8 cellular contexts compared by ENCODE assay signal in genomic region chr18:50268022-50268747, GRCh38. TPM values are rescaled to one million over a fixed set of nuclear protein-coding genes. Genes with fewer than 3 reads are reported as not detected.
DNase-seq lines count a peak whose midpoint lies in the region; ATAC-seq and TF ChIP-seq lines count a peak whose summit lies in the region.

No MANE protein-coding gene starts in this region.

- peaks cover 21 to 34% of the 10 kb centered on the region in 2 donors for H3K4me1 Mint-ChIP-seq in natural killer cell

- TF ChIP-seq CTCF in esophagus squamous epithelium (IDR thresholded peaks at IDR 0.05), result peak; percentile 51 to 78 (median 68)
- peak; percentile 84 for TF ChIP-seq CTCF in natural killer cell (IDR thresholded peaks at IDR 0.05)

- H3K9me3 ChIP-seq in esophagus squamous epithelium, result no peaks in the 10 kb centered on the region

- peaks cover 14 to 46% (median 25%) of the 10 kb centered on the region in 3 donors for H3K36me3 ChIP-seq in esophagus squamous epithelium

- DNase-seq in DMS153 treated with DMSO at 0.1 percent for 48 hours (lab: John Stamatoyannopoulos, UW; ENCODE audit: unreplicated experiment) (peak; percentile 35), HuH-7.5 (ENCODE audit: low spot score) (peak; percentile 62), activated T-cell treated with anti-CD3 and anti-CD28 coated beads for 48 hours (ENCODE audit: low read depth) (peak; percentile 79), esophagus squamous epithelium (lab: John Stamatoyannopoulos, UW) (peak; percentile 47), natural killer cell (peak; percentile 81), Kasumi-1 (lab: John Stamatoyannopoulos, UW) (no peak)
- DNase-seq in stimulated activated naive CD4-positive, alpha-beta T cell treated with Interleukin-2 at 50 U/mL for 16 hours (lab: John Stamatoyannopoulos, UW), result peak; percentile 74

- intact Hi-C loops in esophagus squamous epithelium (cut with DNase I), result no loop called here
- intact Hi-C loops in natural killer cell (cut with micrococcal nuclease), result loop anchor here (5.0 kb wide), 1 partner anchor 89 kb away; no protein-coding TSS in a partner anchor

- H3K27me3 ChIP-seq in esophagus squamous epithelium, result no peaks in the 10 kb centered on the region

- peak overlapping the region; percentile 36 to 67 (median 54) for H3K4me3 ChIP-seq in esophagus squamous epithelium

- peaks cover 4 to 32% (median 5%) of the 10 kb centered on the region in 3 donors for H3K4me1 ChIP-seq in esophagus squamous epithelium

- H3K27ac ChIP-seq in esophagus squamous epithelium, result peak overlapping the region; percentile 52 to 89 (median 79)

- no peaks in the 10 kb centered on the region for H3K9me3 Mint-ChIP-seq in natural killer cell

- WGBS in esophagus squamous epithelium, 2 donors, result 11 to 26% methylated on average over 8 to 12 of the region's 56 CpGs

- ATAC-seq in GM21390 (IDR thresholded peaks at IDR 0.05; ENCODE audit: unreplicated experiment) (peak; percentile 73), natural killer cell (peak; percentile 67 to 79 (median 78))

- no peaks in the 10 kb centered on the region for H3K27me3 Mint-ChIP-seq in natural killer cell (ENCODE audit: low read depth in 2 of 2)

- no peak for TF ChIP-seq POLR2A in esophagus squamous epithelium (IDR thresholded peaks at IDR 0.05)

- H3K4me3 Mint-ChIP-seq in natural killer cell, result peak overlapping the region; percentile 62

- no peaks in the 10 kb centered on the region for H3K36me3 Mint-ChIP-seq in natural killer cell

- peak overlapping the region; percentile 52 to 79 for H3K27ac Mint-ChIP-seq in natural killer cell

RNA-seq across cellular contexts. Expression of gene CFAP53, which starts 1.9 kb away (rescaled TPM):
- total RNA-seq in esophagus squamous epithelium (under 1 TPM in 1 of 4 donors, not detected in 3; 0.19 TPM), natural killer cell (under 1 TPM; 0.20 to 0.24 (median 0.20) TPM)

RNA-seq across cellular contexts. Expression of gene MBD1, which starts 13.1 kb away (rescaled TPM):
- 10 to 100 TPM; 39.5 to 83.8 (median 61.0) TPM for total RNA-seq in esophagus squamous epithelium
- 100 to 1,000 TPM; 106 to 113 (median 111) TPM for total RNA-seq in natural killer cell

RNA-seq across cellular contexts. Expression of gene CXXC1, which starts 19.3 kb away (rescaled TPM):
- total RNA-seq in esophagus squamous epithelium (10 to 100 TPM; 42.0 to 58.9 (median 53.9) TPM), natural killer cell (100 to 1,000 TPM; 146 to 173 (median 153) TPM)

Comparison
In these comparisons a context has a peak if more than half of its experiments do, and no peak if none do; other contexts are left out.
1. DNase-seq: peak in DMS153 treated with DMSO at 0.1 percent for 48 hours (single experiment), HuH-7.5 (single experiment), activated T-cell treated with anti-CD3 and anti-CD28 coated beads for 48 hours (single experiment), esophagus squamous epithelium (single experiment), natural killer cell (single experiment) and stimulated activated naive CD4-positive, alpha-beta T cell treated with Interleukin-2 at 50 U/mL for 16 hours (single experiment); none in Kasumi-1 (0 of 2).